8 cellular contexts compared by ENCODE assay signal in the genomic region with DNA sequence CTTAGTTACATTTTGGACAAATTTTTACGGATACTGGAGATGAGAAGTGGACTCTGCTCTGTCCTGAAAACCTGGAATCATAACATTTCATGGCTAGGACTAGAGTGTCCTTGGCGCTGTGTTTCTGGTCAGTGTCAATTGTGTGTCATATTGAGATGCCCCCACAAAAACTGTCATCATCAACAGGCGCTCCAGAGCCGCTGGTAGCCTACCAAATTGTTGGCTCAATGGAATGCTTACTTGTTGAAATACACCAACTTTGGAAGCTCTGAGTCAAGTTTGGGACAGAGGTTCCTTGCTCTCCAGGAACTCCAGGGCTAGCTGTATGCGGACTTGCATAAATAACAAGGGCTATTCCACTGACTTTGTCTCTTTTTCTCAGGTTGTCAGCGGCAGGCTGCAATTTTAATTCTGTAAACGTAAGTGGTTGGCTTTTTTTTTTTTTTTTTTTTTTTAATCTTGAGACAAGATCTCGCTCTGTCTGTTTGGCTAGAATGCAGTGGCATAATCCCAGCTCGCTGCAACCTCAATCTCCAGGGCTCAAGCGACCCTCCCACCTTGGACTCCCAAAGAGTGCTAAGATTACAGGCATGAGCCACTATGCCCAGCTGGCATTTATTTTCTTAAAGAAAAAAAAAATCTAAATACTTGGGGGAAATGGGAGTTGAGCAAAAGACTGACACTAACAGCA. TPM values are rescaled to one million over a fixed set of nuclear protein-coding genes. Genes with fewer than 3 reads are reported as not detected.
DNase-seq lines count a peak whose midpoint lies in the region; ATAC-seq and TF ChIP-seq lines count a peak whose summit lies in the region.

No MANE protein-coding gene starts in this region.

- H3K9ac ChIP-seq in OCI-LY1 (ENCODE audit: low read length): peak overlapping the region; percentile 57; the same call in 1 of the 2 replicates

- H3K27me3 Mint-ChIP-seq in CD14-positive monocyte (ENCODE audit: low read depth in 3 of 3): peaks cover 37 to 49% (median 38%) of the 10 kb centered on the region in 3 donors
- peaks cover 1% of the 10 kb centered on the region for H3K27me3 Mint-ChIP-seq in endothelial cell (ENCODE audit: unreplicated experiment)
- H3K27me3 Mint-ChIP-seq in naive B cell: peaks cover 21 to 54% (median 34%) of the 10 kb centered on the region in 3 donors

- H2AFZ ChIP-seq in OCI-LY1 (ENCODE audit: low read length): no peak overlapping the region; the same call in 1 of the 2 replicates

- TF ChIP-seq CTCF in CD14-positive monocyte (IDR thresholded peaks at IDR 0.05) (no peak), OCI-LY1 (IDR thresholded peaks at IDR 0.05; ENCODE audit: low read length) (no peak), endothelial cell (IDR thresholded peaks at IDR 0.05; ENCODE audit: unreplicated experiment) (no peak)

- H3K4me3 ChIP-seq in OCI-LY1 (ENCODE audit: low read depth, low read length, poor library complexity, severe bottlenecking): peak overlapping the region; percentile 60

- no peaks in the 10 kb centered on the region for H3K9me2 ChIP-seq in OCI-LY1 (ENCODE audit: low read depth, low read length)

- no peaks in the 10 kb centered on the region for H3K27me3 ChIP-seq in OCI-LY1 (ENCODE audit: insufficient read depth, low read length)

- H4K20me1 ChIP-seq in OCI-LY1 (ENCODE audit: insufficient read depth, low read length): no peaks in the 10 kb centered on the region

- H3K9me3 ChIP-seq in OCI-LY1 (ENCODE audit: low read length): no peaks in the 10 kb centered on the region

- H3K4me1 ChIP-seq in OCI-LY1 (ENCODE audit: insufficient read depth, low read length, severe bottlenecking): peaks cover 18% of the 10 kb centered on the region

- no peaks in the 10 kb centered on the region for H3K36me3 ChIP-seq in OCI-LY1 (ENCODE audit: insufficient read depth, low read length)

- H3K4me2 ChIP-seq in OCI-LY1 (ENCODE audit: low read length): peak overlapping the region; percentile 76

- peaks cover 0 to 14% (median 5%) of the 10 kb centered on the region in 7 donors for H3K9me3 Mint-ChIP-seq in CD14-positive monocyte
- H3K9me3 Mint-ChIP-seq in endothelial cell (ENCODE audit: unreplicated experiment): no peaks in the 10 kb centered on the region
- no peaks in the 10 kb centered on the region for H3K9me3 Mint-ChIP-seq in naive B cell

- no peak for ATAC-seq in naive B cell (ENCODE audit: low read depth in 2 of 2)
- no peak for ATAC-seq in HG02885 (IDR thresholded peaks at IDR 0.05; ENCODE audit: poor library complexity, unreplicated experiment)

- H3F3A ChIP-seq in OCI-LY1 (ENCODE audit: insufficient read depth, low read length): no peaks in the 10 kb centered on the region

- H3K4me3 Mint-ChIP-seq in CD14-positive monocyte (peak overlapping the region; percentile 85 to 97), endothelial cell (ENCODE audit: unreplicated experiment) (peak overlapping the region; percentile 92), naive B cell (peak overlapping the region; percentile 77 to 89 (median 83))

- H3K79me2 ChIP-seq in OCI-LY1 (ENCODE audit: insufficient read depth, low read length): no peaks in the 10 kb centered on the region

- H3K27ac ChIP-seq in OCI-LY1 (ENCODE audit: low read depth, low read length, poor library complexity, severe bottlenecking): no peak overlapping the region

- intact Hi-C loops in CD14-positive monocyte (cut with micrococcal nuclease): loop anchor here (5.0 to 10.0 kb wide), 2 partner anchors 69 to 92 kb away; no protein-coding TSS in a partner anchor

- H3K36me3 Mint-ChIP-seq in CD14-positive monocyte (no peaks in the 10 kb centered on the region), endothelial cell (ENCODE audit: low read depth, unreplicated experiment) (no peaks in the 10 kb centered on the region), naive B cell (no peaks in the 10 kb centered on the region)

- H3K27ac Mint-ChIP-seq in CD14-positive monocyte (peak overlapping the region in 4 of 7 donors; percentile 46 to 87 (median 74)), endothelial cell (ENCODE audit: unreplicated experiment) (peak overlapping the region; percentile 41), naive B cell (peak overlapping the region in 1 of 6 donors; percentile 14)

- DNase-seq in CD14-positive monocyte (ENCODE audit: low spot score) (no peak), endothelial cell (ENCODE audit: low spot score) (no peak), naive B cell (no peak), NCI-H82 (lab: John Stamatoyannopoulos, UW) (no peak)
- no peak for DNase-seq in stimulated activated CD4-positive, alpha-beta T cell treated with anti-CD3 and anti-CD28 coated beads, Interleukin-1b, Interleukin-23, amount 100 ng/mL, for 48 hours
- no peak for DNase-seq in activated CD4-positive, alpha-beta T cell treated with anti-CD3 and anti-CD28 coated beads for 4 hours

- H3K4me1 Mint-ChIP-seq in CD14-positive monocyte (peaks cover 42% of the 10 kb centered on the region), endothelial cell (ENCODE audit: unreplicated experiment) (peaks cover 14% of the 10 kb centered on the region), naive B cell (peaks cover 9 to 22% (median 13%) of the 10 kb centered on the region in 3 donors)

RNA-seq across cellular contexts. Expression of gene HPGD, which starts 0.9 kb away (rescaled TPM):
- polyA plus RNA-seq in CD14-positive monocyte: 1 to 10 TPM; 1.3 to 2.3 TPM
- total RNA-seq in endothelial cell (ENCODE audit: unreplicated experiment): 14.6 TPM
- under 1 TPM in 3 of 6 donors, not detected in 3; 0.26 to 0.73 (median 0.53) TPM for polyA plus RNA-seq in naive B cell (ENCODE audit: low read depth in 6 of 6)
